25 cellular contexts compared by ENCODE assay signal in the genomic region with DNA sequence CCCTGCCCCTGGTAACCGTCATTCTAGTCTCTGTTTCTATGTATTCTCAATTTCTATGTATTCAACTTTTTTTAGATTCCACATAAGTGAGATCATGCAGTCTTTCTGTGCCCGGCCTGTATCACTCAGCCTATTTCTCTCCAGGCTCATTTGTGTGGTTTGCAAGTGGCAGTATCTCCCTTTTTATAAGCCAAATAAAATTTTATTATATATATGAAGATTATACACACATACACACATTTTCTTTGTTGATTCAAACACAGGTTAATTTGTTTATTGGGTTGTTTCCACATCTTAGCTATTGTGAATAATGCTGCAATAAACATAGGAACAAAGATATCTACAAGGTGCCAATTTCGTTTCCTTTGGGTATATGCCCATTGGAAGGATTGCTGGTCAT.
"Had no signal": no experiment of that assay in that cellular context is flagged by ENCODE, and none has a peak within 500 bp of the region (broad histone marks: within the 10 kb centered on the region; RNA-seq: fewer than 3 reads in every experiment).

No MANE protein-coding gene starts in this region.

- H3K36me3 ChIP-seq: left ventricle myocardium inferior, ovary, right atrium auricular region, right lobe of liver, suprapubic skin, thoracic aorta, tibial nerve, upper lobe of left lung, vagina had no signal

- H3K27ac ChIP-seq: left ventricle myocardium inferior, ovary, right atrium auricular region, right lobe of liver, suprapubic skin, thoracic aorta, tibial nerve, upper lobe of left lung, vagina had no signal

- ATAC-seq: naive thymus-derived CD4-positive, alpha-beta T cell; natural killer cell treated with Interleukin-12 subunit alpha and Interleukin-12 subunit beta and Interleukin-15 and Interleukin-18, amount 100 ng/mL, for 72 hours; right lobe of liver; stimulated activated effector memory CD8-positive, alpha-beta T cell treated with anti-CD3 and anti-CD28 coated beads, Interleukin-12 subunit alpha, Interleukin-12 subunit beta, amount 100 ng/mL, for 72 hours had no signal

- H3K4me3 ChIP-seq: left ventricle myocardium inferior, lung, ovary, right atrium auricular region, right lobe of liver, suprapubic skin, thoracic aorta, tibial nerve, upper lobe of left lung, vagina had no signal

- H3K4me3 Mint-ChIP-seq: immature natural killer cell; mesothelial cell of epicardium; naive thymus-derived CD4-positive, alpha-beta T cell; natural killer cell treated with Interleukin-12 subunit alpha and Interleukin-12 subunit beta and Interleukin-15 and Interleukin-18, amount 100 ng/mL, for 72 hours; stimulated activated effector memory CD8-positive, alpha-beta T cell treated with anti-CD3 and anti-CD28 coated beads, Interleukin-12 subunit alpha, Interleukin-12 subunit beta, amount 100 ng/mL, for 72 hours; stimulated activated naive CD8-positive, alpha-beta T cell treated with anti-CD3 and anti-CD28 coated beads, Interleukin-15, Interleukin-2, amounts not matched to agents 100 ng/mL and 50 ng/mL, for 24 hours had no signal

- H3K4me1 Mint-ChIP-seq: immature natural killer cell; mesothelial cell of epicardium; naive thymus-derived CD4-positive, alpha-beta T cell; stimulated activated effector memory CD8-positive, alpha-beta T cell treated with anti-CD3 and anti-CD28 coated beads, Interleukin-12 subunit alpha, Interleukin-12 subunit beta, amount 100 ng/mL, for 72 hours had no signal

- H3K9me3 ChIP-seq: ovary, right atrium auricular region, right lobe of liver, suprapubic skin, thoracic aorta, tibial nerve, upper lobe of left lung, vagina had no signal

- DNase-seq: hypothalamus; immature natural killer cell; kidney; left ventricle myocardium inferior; naive thymus-derived CD4-positive, alpha-beta T cell; ovary; right lobe of liver; stimulated activated CD4-positive, alpha-beta T cell treated with anti-CD3 and anti-CD28 coated beads, Interleukin-12 subunit alpha, Interleukin-12 subunit beta, amount 100 ng/mL, for 4 hours; stimulated activated CD4-positive, alpha-beta T cell treated with anti-CD3 and anti-CD28 coated beads, Interleukin-15, amount 100 ng/mL, for 24 hours; stimulated activated CD4-positive, alpha-beta T cell treated with anti-CD3 and anti-CD28 coated beads, Interleukin-2, amount 100 ng/mL, for 24 hours; stimulated activated CD4-positive, alpha-beta T cell treated with anti-CD3 and anti-CD28 coated beads, Interleukin-4, amount 100 ng/mL, for 1 hour; stimulated activated naive CD4-positive, alpha-beta T cell; upper lobe of left lung had no signal

- H3K9me3 Mint-ChIP-seq: natural killer cell treated with Interleukin-12 subunit alpha and Interleukin-12 subunit beta and Interleukin-15 and Interleukin-18, amount 100 ng/mL, for 72 hours; stimulated activated effector memory CD8-positive, alpha-beta T cell treated with anti-CD3 and anti-CD28 coated beads, Interleukin-12 subunit alpha, Interleukin-12 subunit beta, amount 100 ng/mL, for 72 hours; stimulated activated naive CD8-positive, alpha-beta T cell treated with anti-CD3 and anti-CD28 coated beads, Interleukin-15, Interleukin-2, amounts not matched to agents 100 ng/mL and 50 ng/mL, for 24 hours had no signal

- H3K36me3 Mint-ChIP-seq: immature natural killer cell; mesothelial cell of epicardium; natural killer cell treated with Interleukin-12 subunit alpha and Interleukin-12 subunit beta and Interleukin-15 and Interleukin-18, amount 100 ng/mL, for 72 hours; stimulated activated effector memory CD8-positive, alpha-beta T cell treated with anti-CD3 and anti-CD28 coated beads, Interleukin-12 subunit alpha, Interleukin-12 subunit beta, amount 100 ng/mL, for 72 hours had no signal

- H3K4me1 ChIP-seq: right atrium auricular region, right lobe of liver, suprapubic skin, upper lobe of left lung had no signal

- H3K27ac Mint-ChIP-seq: immature natural killer cell; mesothelial cell of epicardium; naive thymus-derived CD4-positive, alpha-beta T cell; natural killer cell treated with Interleukin-12 subunit alpha and Interleukin-12 subunit beta and Interleukin-15 and Interleukin-18, amount 100 ng/mL, for 72 hours; progenitor cell of endocrine pancreas; stimulated activated effector memory CD8-positive, alpha-beta T cell treated with anti-CD3 and anti-CD28 coated beads, Interleukin-12 subunit alpha, Interleukin-12 subunit beta, amount 100 ng/mL, for 72 hours; stimulated activated naive CD8-positive, alpha-beta T cell treated with anti-CD3 and anti-CD28 coated beads, Interleukin-15, Interleukin-2, amounts not matched to agents 100 ng/mL and 50 ng/mL, for 24 hours had no signal

- H3K27me3 Mint-ChIP-seq: natural killer cell treated with Interleukin-12 subunit alpha and Interleukin-12 subunit beta and Interleukin-15 and Interleukin-18, amount 100 ng/mL, for 72 hours had no signal

- FAIRE-seq: islet of Langerhans, kidney had no signal

- H3K27me3 ChIP-seq: ovary, right atrium auricular region, right lobe of liver, suprapubic skin, tibial nerve, upper lobe of left lung, vagina had no signal
